Comparison of ENCODE assay signal across 16 cellular contexts in the genomic region with DNA sequence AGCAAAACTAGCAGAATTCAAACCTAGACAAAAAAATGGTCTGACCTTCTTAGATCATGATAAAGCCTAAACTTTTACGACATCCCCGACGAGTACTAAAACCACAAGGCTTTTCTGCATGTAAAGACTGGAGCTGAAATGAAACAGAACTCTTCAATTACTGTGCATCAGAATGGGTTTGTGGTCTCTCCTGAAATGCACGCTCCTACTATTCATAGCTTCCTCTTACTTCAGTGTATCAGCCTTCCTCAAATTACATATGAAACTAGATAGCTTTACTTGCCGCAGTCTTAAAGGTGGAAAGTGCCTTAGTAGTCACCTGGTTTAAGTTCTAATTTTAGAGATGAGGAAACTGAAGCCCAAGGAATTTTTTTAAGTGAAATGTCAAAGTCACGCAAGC. TPM values are rescaled to one million over a fixed set of nuclear protein-coding genes. Genes with fewer than 3 reads are reported as not detected.
DNase-seq lines count a peak whose midpoint lies in the region; ATAC-seq and TF ChIP-seq lines count a peak whose summit lies in the region.
"Had no signal": no experiment of that assay in that cellular context is flagged by ENCODE, and none has a peak within 500 bp of the region (broad histone marks: within the 10 kb centered on the region; RNA-seq: fewer than 3 reads in every experiment).

No MANE protein-coding gene starts in this region.

- no peak overlapping the region for H3K4me3 Mint-ChIP-seq in activated T-helper 1 cell treated with anti-CD3 and anti-CD28 coated beads, Interleukin-12 subunit alpha, Interleukin-12 subunit beta, Interleukin-2, Interleukin-4 antibody, amounts not matched to agents 30 ng/mL and 10 ng/mL and 1 ng/mL, durations not matched to agents 14 hours and 24 hours and 36 hours
- no peak overlapping the region for H3K4me3 Mint-ChIP-seq in chondrocyte (ENCODE audit: unreplicated experiment)
- H3K4me3 Mint-ChIP-seq: activated CD8-positive, alpha-beta T cell treated with anti-CD3 and anti-CD28 coated beads for 36 hours; dendritic cell treated with granulocyte-macrophage colony-stimulating factor and Interleukin-4, amounts not matched to agents 40 ng/mL and 50 ng/mL, for 4 days had no signal

- intact Hi-C loops in activated T-helper 1 cell treated with anti-CD3 and anti-CD28 coated beads, Interleukin-12 subunit alpha, Interleukin-12 subunit beta, Interleukin-2, Interleukin-4 antibody, amounts not matched to agents 30 ng/mL and 10 ng/mL and 1 ng/mL, durations not matched to agents 14 hours and 24 hours and 36 hours (cut with micrococcal nuclease) = no loop called here

- ATAC-seq in GM18868 (IDR thresholded peaks at IDR 0.05; ENCODE audit: unreplicated experiment) = peak; percentile 73
- ATAC-seq: activated CD8-positive, alpha-beta T cell treated with anti-CD3 and anti-CD28 coated beads for 36 hours; heart left ventricle; right lobe of liver had no signal

- no peaks in the 10 kb centered on the region for H3K9me3 Mint-ChIP-seq in activated T-helper 1 cell treated with anti-CD3 and anti-CD28 coated beads, Interleukin-12 subunit alpha, Interleukin-12 subunit beta, Interleukin-2, Interleukin-4 antibody, amounts not matched to agents 30 ng/mL and 10 ng/mL and 1 ng/mL, durations not matched to agents 14 hours and 24 hours and 36 hours
- H3K9me3 Mint-ChIP-seq in chondrocyte (ENCODE audit: low read depth) = no peaks in the 10 kb centered on the region
- H3K9me3 Mint-ChIP-seq: activated CD8-positive, alpha-beta T cell treated with anti-CD3 and anti-CD28 coated beads for 36 hours; dendritic cell treated with granulocyte-macrophage colony-stimulating factor and Interleukin-4, amounts not matched to agents 40 ng/mL and 50 ng/mL, for 4 days had no signal

- H3K4me1 Mint-ChIP-seq in activated T-helper 1 cell treated with anti-CD3 and anti-CD28 coated beads, Interleukin-12 subunit alpha, Interleukin-12 subunit beta, Interleukin-2, Interleukin-4 antibody, amounts not matched to agents 30 ng/mL and 10 ng/mL and 1 ng/mL, durations not matched to agents 14 hours and 24 hours and 36 hours (ENCODE audit: low read depth) = no peaks in the 10 kb centered on the region
- no peaks in the 10 kb centered on the region for H3K4me1 Mint-ChIP-seq in chondrocyte (ENCODE audit: low read depth)

- no peak overlapping the region for H3K27ac Mint-ChIP-seq in activated T-helper 1 cell treated with anti-CD3 and anti-CD28 coated beads, Interleukin-12 subunit alpha, Interleukin-12 subunit beta, Interleukin-2, Interleukin-4 antibody, amounts not matched to agents 30 ng/mL and 10 ng/mL and 1 ng/mL, durations not matched to agents 14 hours and 24 hours and 36 hours
- no peak overlapping the region for H3K27ac Mint-ChIP-seq in chondrocyte (ENCODE audit: unreplicated experiment)
- H3K27ac Mint-ChIP-seq: activated CD8-positive, alpha-beta T cell treated with anti-CD3 and anti-CD28 coated beads for 36 hours; dendritic cell treated with granulocyte-macrophage colony-stimulating factor and Interleukin-4, amounts not matched to agents 40 ng/mL and 50 ng/mL, for 4 days had no signal

- no peak overlapping the region for H3K4me3 ChIP-seq in AG10803 (ENCODE audit: low read length)
- H3K4me3 ChIP-seq: heart left ventricle, right lobe of liver had no signal

- no peaks in the 10 kb centered on the region for H3K36me3 Mint-ChIP-seq in activated T-helper 1 cell treated with anti-CD3 and anti-CD28 coated beads, Interleukin-12 subunit alpha, Interleukin-12 subunit beta, Interleukin-2, Interleukin-4 antibody, amounts not matched to agents 30 ng/mL and 10 ng/mL and 1 ng/mL, durations not matched to agents 14 hours and 24 hours and 36 hours (ENCODE audit: low read depth)
- H3K36me3 Mint-ChIP-seq in chondrocyte (ENCODE audit: low read depth) = no peaks in the 10 kb centered on the region

- H3K27me3 Mint-ChIP-seq in activated T-helper 1 cell treated with anti-CD3 and anti-CD28 coated beads, Interleukin-12 subunit alpha, Interleukin-12 subunit beta, Interleukin-2, Interleukin-4 antibody, amounts not matched to agents 30 ng/mL and 10 ng/mL and 1 ng/mL, durations not matched to agents 14 hours and 24 hours and 36 hours (ENCODE audit: insufficient read depth) = peaks cover 8% of the 10 kb centered on the region
- H3K27me3 Mint-ChIP-seq in chondrocyte (ENCODE audit: low read depth) = peaks cover 28% of the 10 kb centered on the region

- DNase-seq in AG10803 (ENCODE audit: low read depth) (peak; percentile 67), HT1080 (ENCODE audit: low read depth) (peak; percentile 65), RPMI7951 (ENCODE audit: low read depth) (peak; percentile 84), NCI-H2171 treated with DMSO at 0.1 percent for 48 hours (lab: John Stamatoyannopoulos, UW) (no peak), cortex of kidney (lab: John Stamatoyannopoulos, UW) (no peak), chondrocyte (ENCODE audit: low spot score) (no peak)
- no peak for DNase-seq in activated T-helper 1 cell treated with anti-CD3 and anti-CD28 coated beads, Interleukin-12 subunit alpha, Interleukin-12 subunit beta, Interleukin-2, Interleukin-4 antibody, amounts not matched to agents 30 ng/mL and 10 ng/mL and 1 ng/mL, durations not matched to agents 14 hours and 24 hours and 36 hours (ENCODE audit: low spot score)
- DNase-seq: activated CD8-positive, alpha-beta T cell treated with anti-CD3 and anti-CD28 coated beads for 36 hours; heart left ventricle; nucleus accumbens; right lobe of liver; stimulated activated CD8-positive, alpha-beta memory T cell treated with anti-CD3 and anti-CD28 coated beads, Interleukin-4, amount 100 ng/mL, for 48 hours; trophoblast cell had no signal

- TF ChIP-seq CTCF in AG10803 (conservative IDR thresholded peaks at IDR 0.05; ENCODE audit: low read length) (no peak), chondrocyte (IDR thresholded peaks at IDR 0.05) (no peak)

RNA-seq across cellular contexts. Expression of a gene that starts 24.6 kb away (rescaled TPM):
- 24.3 and 40.2 TPM in 2 replicates for total RNA-seq in HT1080 (2014; rRNA removed; shearing (Covaris generic))
- polyA plus RNA-seq in HT1080 (2015; cell fraction: cytosol; rRNA removed) = 62.7 and 80.2 TPM in 2 replicates
- 89.6 and 101 TPM in 2 replicates for polyA plus RNA-seq in HT1080 (2015; cell fraction: nucleus; rRNA removed)
- total RNA-seq in RPMI7951 (2014; rRNA removed; shearing (Covaris generic)) = 10.5 and 16.8 TPM in 2 replicates
- total RNA-seq in activated T-helper 1 cell treated with anti-CD3 and anti-CD28 coated beads, Interleukin-12 subunit alpha, Interleukin-12 subunit beta, Interleukin-2, Interleukin-4 antibody, amounts not matched to agents 30 ng/mL and 10 ng/mL and 1 ng/mL, durations not matched to agents 14 hours and 24 hours and 36 hours = 60.2 and 67.1 TPM in 2 replicates
- total RNA-seq in chondrocyte = 25.1 to 34.9 TPM (median 34.6 TPM) in 3 replicates

RNA-seq across cellular contexts. Expression of a gene that starts 45.7 kb away (rescaled TPM):
- total RNA-seq in HT1080 (2014; rRNA removed; shearing (Covaris generic)) = not detected in 2 replicates
- 0.01 and 0.26 TPM in 2 replicates for polyA plus RNA-seq in HT1080 (2015; cell fraction: cytosol; rRNA removed)
- polyA plus RNA-seq in HT1080 (2015; cell fraction: nucleus; rRNA removed) = not detected in 2 replicates
- total RNA-seq in RPMI7951 (2014; rRNA removed; shearing (Covaris generic)) = 0.24 and 0.49 TPM in 2 replicates
- total RNA-seq in activated T-helper 1 cell treated with anti-CD3 and anti-CD28 coated beads, Interleukin-12 subunit alpha, Interleukin-12 subunit beta, Interleukin-2, Interleukin-4 antibody, amounts not matched to agents 30 ng/mL and 10 ng/mL and 1 ng/mL, durations not matched to agents 14 hours and 24 hours and 36 hours = 0.73 and 0.91 TPM in 2 replicates
- total RNA-seq in chondrocyte = 0.17 to 0.36 TPM (median 0.31 TPM) in 3 replicates
- total RNA-seq: activated CD8-positive, alpha-beta T cell treated with anti-CD3 and anti-CD28 coated beads for 36 hours; LHCN-M2 had no signal

Comparison
In these comparisons a context has a peak if more than half of its experiments do, and no peak if none do; other contexts are left out.
1. DNase-seq: peak in AG10803 (single experiment), HT1080 (single experiment) and RPMI7951 (single experiment); none in activated T-helper 1 cell treated with anti-CD3 and anti-CD28 coated beads, Interleukin-12 subunit alpha, Interleukin-12 subunit beta, Interleukin-2, Interleukin-4 antibody, amounts not matched to agents 30 ng/mL and 10 ng/mL and 1 ng/mL, durations not matched to agents 14 hours and 24 hours and 36 hours (single experiment), NCI-H2171 treated with DMSO at 0.1 percent for 48 hours (single experiment), cortex of kidney (single experiment) and chondrocyte (single experiment).